8 cellular contexts compared by ENCODE assay signal in genomic region chr22:33919591-33920501, GRCh38. TPM values are rescaled to one million over a fixed set of nuclear protein-coding genes. Genes with fewer than 3 reads are reported as not detected.
DNase-seq lines count a peak whose midpoint lies in the region; ATAC-seq and TF ChIP-seq lines count a peak whose summit lies in the region.

TSS of gene LARGE1 (minus strand) at chr22:33920476.

- peak within 1 kb of the TSS; percentile 90 for H3K4me3 Mint-ChIP-seq in natural killer cell

- H3F3A ChIP-seq in SK-N-SH (replicated peaks; ENCODE audit: insufficient read depth): peaks cover 6% of the 10 kb centered on the region

- intact Hi-C loops in natural killer cell (cut with micrococcal nuclease): no loop called here

- H3K27ac Mint-ChIP-seq in natural killer cell: no peak within 1 kb of the TSS

- peak within 1 kb of the TSS; percentile 100 for H2AFZ ChIP-seq in SK-N-SH (ENCODE audit: low read depth)

- H3K4me1 Mint-ChIP-seq in natural killer cell: peaks cover 17 to 25% of the 10 kb centered on the region in 2 donors

- H3K36me3 ChIP-seq in SK-N-SH (replicated peaks in 1 of 2; ENCODE audit: control insufficient read depth in 1 of 2, insufficient read depth in 2 of 2, low read length in 1 of 2): no peaks in the 10 kb centered on the region

- peak; percentile 72 for DNase-seq in SK-N-SH
- no peak for DNase-seq in fibroblast of villous mesenchyme (ENCODE audit: low read depth)
- DNase-seq in natural killer cell: no peak
- no peak for DNase-seq in UCSD-AML1 (lab: John Stamatoyannopoulos, UW; ENCODE audit: unreplicated experiment)
- no peak for DNase-seq in HUDEP-2 (lab: John Stamatoyannopoulos, UW; ENCODE audit: unreplicated experiment in 76 of 76)

- H3K9me3 ChIP-seq in SK-N-SH: no peaks in the 10 kb centered on the region

- no peaks in the 10 kb centered on the region for H3K36me3 Mint-ChIP-seq in natural killer cell

- POLR2A ChIA-PET in SK-N-SH (lab: Yijun Ruan, JAX): no interaction called here

- TF ChIP-seq CTCF in SK-N-SH (IDR thresholded peaks at IDR 0.05) (no peak), WI38 (IDR thresholded peaks at IDR 0.05; ENCODE audit: low read depth, low read length) (no peak), fibroblast of villous mesenchyme (IDR thresholded peaks at IDR 0.05; ENCODE audit: insufficient read depth, low read depth, low read length) (no peak), natural killer cell (IDR thresholded peaks at IDR 0.05) (no peak)

- H3K9me2 ChIP-seq in SK-N-SH: no peaks in the 10 kb centered on the region

- peaks cover 0 to 21% of the 10 kb centered on the region in 2 experiments; a peak in 2 of 4 replicates for H3K4me1 ChIP-seq in SK-N-SH (ENCODE audit: control insufficient read depth in 1 of 2, insufficient read depth in 2 of 2, low read depth in 1 of 2, low read length in 1 of 2)

- TF ChIP-seq RAD21 in SK-N-SH (IDR thresholded peaks at IDR 0.05; ENCODE audit: low read length): no peak

- H3K9me3 Mint-ChIP-seq in natural killer cell: no peaks in the 10 kb centered on the region

- H3K79me2 ChIP-seq in SK-N-SH (ENCODE audit: insufficient read depth): no peaks in the 10 kb centered on the region

- CTCF ChIA-PET in SK-N-SH (lab: Yijun Ruan, JAX): interaction anchor here (0.5 to 5.3 kb wide), 6 partner anchors 11 to 618 kb away, joined by 3 to 19 read pairs (median 3); no protein-coding TSS in a partner anchor

- 41% methylated on average over 14 of the region's 93 CpGs for WGBS in SK-N-SH (ENCODE audit: low lambda C conversion rate)

- H3K9ac ChIP-seq in SK-N-SH: peak within 1 kb of the TSS; percentile 52; the same call in 1 of the 2 replicates

- no peaks in the 10 kb centered on the region; the same call in 1 of the 2 replicates for H3K27me3 ChIP-seq in SK-N-SH (ENCODE audit: insufficient read depth)

- peak within 1 kb of the TSS in 1 of 2 experiments; percentile 28; a peak in 1 of 4 replicates for H3K27ac ChIP-seq in SK-N-SH (ENCODE audit: low read depth in 2 of 2, low read length in 1 of 2)

- no peak for TF ChIP-seq EP300 in SK-N-SH (IDR thresholded peaks at IDR 0.05; ENCODE audit: borderline replicate concordance in 1 of 2, low read depth in 1 of 2, low read length in 1 of 2)

- 0 out of 2 replicates have a peak, but pooled peaks cover 9% of the 10 kb centered on the region for H4K20me1 ChIP-seq in SK-N-SH (ENCODE audit: insufficient read depth)

- ATAC-seq in SK-N-SH treated with all-trans-retinoic acid at 6 μM for 48 hours: no peak
- peak; percentile 10 for ATAC-seq in HG03108 (IDR thresholded peaks at IDR 0.05; ENCODE audit: unreplicated experiment)
- no peak for ATAC-seq in natural killer cell

- H3K4me3 ChIP-seq in SK-N-SH (ENCODE audit: low read depth in 2 of 2, low read length in 1 of 2) (peak within 1 kb of the TSS; percentile 54 to 82), WI38 (ENCODE audit: low read depth, low read length) (peak within 1 kb of the TSS; percentile 86), fibroblast of villous mesenchyme (ENCODE audit: low read depth, low read length) (peak within 1 kb of the TSS; percentile 61)

- H3K27me3 Mint-ChIP-seq in natural killer cell (ENCODE audit: low read depth in 2 of 2): peaks cover 38 to 56% of the 10 kb centered on the region in 2 donors

- peak within 1 kb of the TSS; percentile 100 for H3K4me2 ChIP-seq in SK-N-SH

TF ChIP-seq in SK-N-SH, 30 proteins besides CTCF, POLR2A, EP300 and RAD21 (continues in another document):
- no peak for TF ChIP-seq TAF1 (IDR thresholded peaks at IDR 0.05; ENCODE audit: borderline replicate concordance, low read depth, low read length)
- no peak for TF ChIP-seq CHD2 (IDR thresholded peaks at IDR 0.05; ENCODE audit: low read length, partially characterized antibody)
- TF ChIP-seq, protein P1, sequence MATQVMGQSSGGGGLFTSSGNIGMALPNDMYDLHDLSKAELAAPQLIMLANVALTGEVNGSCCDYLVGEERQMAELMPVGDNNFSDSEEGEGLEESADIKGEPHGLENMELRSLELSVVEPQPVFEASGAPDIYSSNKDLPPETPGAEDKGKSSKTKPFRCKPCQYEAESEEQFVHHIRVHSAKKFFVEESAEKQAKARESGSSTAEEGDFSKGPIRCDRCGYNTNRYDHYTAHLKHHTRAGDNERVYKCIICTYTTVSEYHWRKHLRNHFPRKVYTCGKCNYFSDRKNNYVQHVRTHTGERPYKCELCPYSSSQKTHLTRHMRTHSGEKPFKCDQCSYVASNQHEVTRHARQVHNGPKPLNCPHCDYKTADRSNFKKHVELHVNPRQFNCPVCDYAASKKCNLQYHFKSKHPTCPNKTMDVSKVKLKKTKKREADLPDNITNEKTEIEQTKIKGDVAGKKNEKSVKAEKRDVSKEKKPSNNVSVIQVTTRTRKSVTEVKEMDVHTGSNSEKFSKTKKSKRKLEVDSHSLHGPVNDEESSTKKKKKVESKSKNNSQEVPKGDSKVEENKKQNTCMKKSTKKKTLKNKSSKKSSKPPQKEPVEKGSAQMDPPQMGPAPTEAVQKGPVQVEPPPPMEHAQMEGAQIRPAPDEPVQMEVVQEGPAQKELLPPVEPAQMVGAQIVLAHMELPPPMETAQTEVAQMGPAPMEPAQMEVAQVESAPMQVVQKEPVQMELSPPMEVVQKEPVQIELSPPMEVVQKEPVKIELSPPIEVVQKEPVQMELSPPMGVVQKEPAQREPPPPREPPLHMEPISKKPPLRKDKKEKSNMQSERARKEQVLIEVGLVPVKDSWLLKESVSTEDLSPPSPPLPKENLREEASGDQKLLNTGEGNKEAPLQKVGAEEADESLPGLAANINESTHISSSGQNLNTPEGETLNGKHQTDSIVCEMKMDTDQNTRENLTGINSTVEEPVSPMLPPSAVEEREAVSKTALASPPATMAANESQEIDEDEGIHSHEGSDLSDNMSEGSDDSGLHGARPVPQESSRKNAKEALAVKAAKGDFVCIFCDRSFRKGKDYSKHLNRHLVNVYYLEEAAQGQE (IDR thresholded peaks at IDR 0.05; ENCODE audit: low read depth, low read length): no peak
- TF ChIP-seq GABPA (IDR thresholded peaks at IDR 0.05; ENCODE audit: low read depth): no peak
- no peak for TF ChIP-seq EZH2phosphoT487 (IDR thresholded peaks at IDR 0.05; ENCODE audit: borderline replicate concordance, low read depth)
- TF ChIP-seq YY1 (IDR thresholded peaks at IDR 0.05; ENCODE audit: low read depth): no peak
- TF ChIP-seq TEAD4 (IDR thresholded peaks at IDR 0.05; ENCODE audit: borderline replicate concordance, insufficient read depth): no peak

TF ChIP-seq in SK-N-SH treated with all-trans-retinoic acid at 6 μM for 48 hours, 23 proteins besides CTCF, POLR2A, EP300 and RAD21:
- TF ChIP-seq ZC3H10 (CRISPR knock-in tag; IDR thresholded peaks at IDR 0.05) (no peak), RARB (CRISPR knock-in tag; IDR thresholded peaks at IDR 0.05) (no peak), SNAI2 (CRISPR knock-in tag; IDR thresholded peaks at IDR 0.05) (no peak), PPARA (CRISPR knock-in tag; IDR thresholded peaks at IDR 0.05; ENCODE audit: borderline replicate concordance) (no peak), ZNF8 (CRISPR knock-in tag; IDR thresholded peaks at IDR 0.05) (no peak), TCF4 (CRISPR knock-in tag; IDR thresholded peaks at IDR 0.05; ENCODE audit: borderline replicate concordance) (no peak)
- TF ChIP-seq, protein P2, sequence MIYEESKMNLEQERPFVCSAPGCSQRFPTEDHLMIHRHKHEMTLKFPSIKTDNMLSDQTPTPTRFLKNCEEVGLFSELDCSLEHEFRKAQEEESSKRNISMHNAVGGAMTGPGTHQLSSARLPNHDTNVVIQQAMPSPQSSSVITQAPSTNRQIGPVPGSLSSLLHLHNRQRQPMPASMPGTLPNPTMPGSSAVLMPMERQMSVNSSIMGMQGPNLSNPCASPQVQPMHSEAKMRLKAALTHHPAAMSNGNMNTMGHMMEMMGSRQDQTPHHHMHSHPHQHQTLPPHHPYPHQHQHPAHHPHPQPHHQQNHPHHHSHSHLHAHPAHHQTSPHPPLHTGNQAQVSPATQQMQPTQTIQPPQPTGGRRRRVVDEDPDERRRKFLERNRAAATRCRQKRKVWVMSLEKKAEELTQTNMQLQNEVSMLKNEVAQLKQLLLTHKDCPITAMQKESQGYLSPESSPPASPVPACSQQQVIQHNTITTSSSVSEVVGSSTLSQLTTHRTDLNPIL (CRISPR knock-in tag; IDR thresholded peaks at IDR 0.05; ENCODE audit: low read depth): no peak

RNA-seq across cellular contexts. Expression of gene LARGE1, which starts in this region (rescaled TPM):
- 1.1 and 1.2 TPM in 2 replicates for polyA plus RNA-seq in SK-N-SH (2012; rRNA removed)
- 0.63 and 0.93 TPM in 2 replicates for polyA plus RNA-seq in SK-N-SH (2012; cell fraction: cytosol; rRNA removed)
- polyA plus RNA-seq in SK-N-SH (2012; cell fraction: nucleus; rRNA removed): 1.4 and 2.8 TPM in 2 replicates
- total RNA-seq in fibroblast of villous mesenchyme (13.4 and 15.5 TPM in 2 replicates), natural killer cell (10 to 100 TPM in 1 of 3 donors, 1 to 10 TPM in 2; 2.6 to 11.6 (median 4.1) TPM)
